Comparison of ENCODE assay signal across 18 cellular contexts in genomic region chr17:68383120-68383442, GRCh38.
DNase-seq lines count a peak whose midpoint lies in the region; ATAC-seq and TF ChIP-seq lines count a peak whose summit lies in the region.
"Had no signal": no experiment of that assay in that cellular context is flagged by ENCODE, and none has a peak within 500 bp of the region (broad histone marks: within the 10 kb centered on the region; RNA-seq: fewer than 3 reads in every experiment).

No MANE protein-coding gene starts in this region.

- no peaks in the 10 kb centered on the region for H3K9me3 Mint-ChIP-seq in activated T-helper 17 cell treated with anti-CD3 and anti-CD28 coated beads, Interleukin-2, amount 50 U/mL, for 72 hours
- H3K9me3 Mint-ChIP-seq: CD8-positive, alpha-beta memory T cell had no signal

- H3K27ac Mint-ChIP-seq in activated T-helper 17 cell treated with anti-CD3 and anti-CD28 coated beads, Interleukin-2, amount 50 U/mL, for 72 hours: no peak overlapping the region

- DNase-seq in breast epithelium (ENCODE audit: low spot score in 2 of 2) (no peak), mammary epithelial cell (no peak), lower lobe of right lung (no peak), upper lobe of left lung (no peak), SKM-1 treated with dmso at 0.1 percent for 144 hours (lab: John Stamatoyannopoulos, UW; ENCODE audit: unreplicated experiment) (no peak), T1000 (lab: John Stamatoyannopoulos, UW) (no peak)
- DNase-seq: ACHN, midbrain, NCI-H2081, NCI-H748 treated with DMSO at 0.1 percent for 48 hours, PC-9, SK-N-SH had no signal

- no peak overlapping the region for H3K9ac ChIP-seq in mammary epithelial cell (ENCODE audit: insufficient read depth, low read length)
- H3K9ac ChIP-seq: SK-N-SH had no signal

- peaks cover 22% of the 10 kb centered on the region for H3K4me1 Mint-ChIP-seq in activated T-helper 17 cell treated with anti-CD3 and anti-CD28 coated beads, Interleukin-2, amount 50 U/mL, for 72 hours

- no TSS peak for BruUV-seq in mammary epithelial cell (replicated peaks; lab: Mats Ljungman, UMichigan)

- H3K4me1 ChIP-seq in breast epithelium (peaks cover 3 to 12% of the 10 kb centered on the region in 2 donors), mammary epithelial cell (ENCODE audit: insufficient read depth, low read length) (no peaks in the 10 kb centered on the region), lower lobe of right lung (peaks cover 49% of the 10 kb centered on the region), upper lobe of left lung (peaks cover 28 to 38% (median 29%) of the 10 kb centered on the region in 4 donors)

- intact Hi-C loops in breast epithelium (cut with DNase I; ENCODE audit: low total_unique reads) (no loop called here), mammary epithelial cell (cut with micrococcal nuclease) (no loop called here), lower lobe of right lung (cut with DNase I) (no loop called here)

- WGBS in mammary epithelial cell (ENCODE audit: low coverage, missing lambda C conversion rate): 79% methylated on average over 4 of the region's 4 CpGs
- 62 to 66% methylated on average over 4 of the region's 4 CpGs for WGBS in upper lobe of left lung, 2 donors

- H3K36me3 Mint-ChIP-seq in activated T-helper 17 cell treated with anti-CD3 and anti-CD28 coated beads, Interleukin-2, amount 50 U/mL, for 72 hours (ENCODE audit: low read depth): no peaks in the 10 kb centered on the region

- H3K9me3 ChIP-seq in breast epithelium: no peaks in the 10 kb centered on the region
- no peaks in the 10 kb centered on the region for H3K9me3 ChIP-seq in mammary epithelial cell (replicated peaks; ENCODE audit: insufficient read depth, low read length)
- H3K9me3 ChIP-seq in lower lobe of right lung: no peaks in the 10 kb centered on the region
- no peaks in the 10 kb centered on the region for H3K9me3 ChIP-seq in upper lobe of left lung
- H3K9me3 ChIP-seq: sigmoid colon, SK-N-SH, tibial nerve had no signal

- H3K4me2 ChIP-seq in mammary epithelial cell (ENCODE audit: insufficient read depth, low read depth, low read length): no peak overlapping the region
- H3K4me2 ChIP-seq: PC-9, SK-N-SH had no signal

- H2AFZ ChIP-seq in mammary epithelial cell (ENCODE audit: low read depth, low read length): no peak overlapping the region
- H2AFZ ChIP-seq: PC-9 had no signal

- no peak for TF ChIP-seq CTCF in breast epithelium (IDR thresholded peaks at IDR 0.05)
- no peak for TF ChIP-seq CTCF in mammary epithelial cell (conservative IDR thresholded peaks at IDR 0.05 in 1 of 2, IDR thresholded peaks at IDR 0.05 in 1 of 2; ENCODE audit: extremely low read depth in 1 of 2, insufficient read depth in 1 of 2, low read depth in 1 of 2, low read length in 2 of 2)
- no peak for TF ChIP-seq CTCF in lower lobe of right lung (IDR thresholded peaks at IDR 0.05)
- no peak for TF ChIP-seq CTCF in upper lobe of left lung (IDR thresholded peaks at IDR 0.05)

- peak overlapping the region; percentile 98 to 99 for H3K27ac ChIP-seq in breast epithelium
- no peak overlapping the region for H3K27ac ChIP-seq in mammary epithelial cell (ENCODE audit: insufficient read depth, low read depth, low read length)
- H3K27ac ChIP-seq in lower lobe of right lung: peak overlapping the region; percentile 72
- H3K27ac ChIP-seq in upper lobe of left lung: peak overlapping the region; percentile 62 to 77 (median 76)
- H3K27ac ChIP-seq: VCaP had no signal

- H4K20me1 ChIP-seq in mammary epithelial cell (ENCODE audit: insufficient read depth, low read length): no peaks in the 10 kb centered on the region

- no peaks in the 10 kb centered on the region for H3K79me2 ChIP-seq in mammary epithelial cell (ENCODE audit: insufficient read depth, low read length)

- no peaks in the 10 kb centered on the region for H3K27me3 ChIP-seq in breast epithelium
- H3K27me3 ChIP-seq in mammary epithelial cell (ENCODE audit: insufficient read depth, low read length): no peaks in the 10 kb centered on the region
- H3K27me3 ChIP-seq in lower lobe of right lung (ENCODE audit: low read depth): no peaks in the 10 kb centered on the region
- no peaks in the 10 kb centered on the region for H3K27me3 ChIP-seq in upper lobe of left lung
- H3K27me3 ChIP-seq: sigmoid colon, tibial nerve had no signal

- H3K4me3 ChIP-seq in breast epithelium (no peak overlapping the region), mammary epithelial cell (replicated peaks in 1 of 3; ENCODE audit: insufficient read depth in 1 of 3, low read depth in 2 of 3, low read length in 3 of 3) (no peak overlapping the region), lower lobe of right lung (no peak overlapping the region), upper lobe of left lung (no peak overlapping the region)
- H3K4me3 ChIP-seq: PC-9, sigmoid colon, tibial nerve had no signal

- TF ChIP-seq POLR2A in breast epithelium (IDR thresholded peaks at IDR 0.05) (no peak), upper lobe of left lung (IDR thresholded peaks at IDR 0.05) (no peak)

- H3K27me3 Mint-ChIP-seq in activated T-helper 17 cell treated with anti-CD3 and anti-CD28 coated beads, Interleukin-2, amount 50 U/mL, for 72 hours: no peaks in the 10 kb centered on the region
- H3K27me3 Mint-ChIP-seq: CD8-positive, alpha-beta memory T cell had no signal

- peak overlapping the region; percentile 42 for H3K4me3 Mint-ChIP-seq in activated T-helper 17 cell treated with anti-CD3 and anti-CD28 coated beads, Interleukin-2, amount 50 U/mL, for 72 hours

- dilution Hi-C loops in mammary epithelial cell (cut with HindIII; ENCODE audit: low sequenced_read_pairs): no loop called here

- ATAC-seq in activated T-helper 17 cell treated with anti-CD3 and anti-CD28 coated beads, Interleukin-2, amount 50 U/mL, for 72 hours (replicated peaks): no peak
- ATAC-seq in lower lobe of right lung (no peak), upper lobe of left lung (ENCODE audit: low FRiP score in 2 of 2) (no peak), HG03342 (IDR thresholded peaks at IDR 0.05; ENCODE audit: unreplicated experiment) (no peak)

- CTCF ChIA-PET in mammary epithelial cell (lab: Charles Lee; ENCODE audit: low non-redundant PET): no interaction called here

- no peak for TF ChIP-seq EP300 in upper lobe of left lung (IDR thresholded peaks at IDR 0.05)

- in situ Hi-C loops in mammary epithelial cell (cut with MboI; ENCODE audit: low sequenced_read_pairs in 2 of 2): no loop called here

- H3K36me3 ChIP-seq in breast epithelium (no peaks in the 10 kb centered on the region), mammary epithelial cell (ENCODE audit: insufficient read depth, low read length) (no peaks in the 10 kb centered on the region), lower lobe of right lung (no peaks in the 10 kb centered on the region), upper lobe of left lung (no peaks in the 10 kb centered on the region)
- H3K36me3 ChIP-seq: sigmoid colon, tibial nerve had no signal
